In genomic region chr6:72691298-72691697, GRCh38 we compare ENCODE assay signal across 19 cellular contexts.
"Had no signal": no experiment of that assay in that cellular context is flagged by ENCODE, and none has a peak within 500 bp of the region (broad histone marks: within the 10 kb centered on the region; RNA-seq: fewer than 3 reads in every experiment).

No MANE protein-coding gene starts in this region.

- H3K4me1 ChIP-seq: heart left ventricle, pancreas, stomach, transverse colon had no signal

- H3K36me3 ChIP-seq: heart left ventricle, pancreas, stomach, thoracic aorta, transverse colon had no signal

- H3K27me3 ChIP-seq: heart left ventricle, pancreas, stomach, transverse colon had no signal

- DNase-seq: effector CD4-positive, alpha-beta T cell; endodermal cell; heart left ventricle; hippocampal formation; left colon; left ventricle myocardium superior; mesendoderm; naive B cell; occipital lobe; pancreas; right cardiac atrium; small intestine; stimulated activated CD4-positive, alpha-beta T cell treated with anti-CD3 and anti-CD28 coated beads, Interleukin-12 subunit alpha, Interleukin-12 subunit beta, amount 100 ng/mL, for 4 hours; stimulated activated naive CD4-positive, alpha-beta T cell; stomach; substantia nigra; transverse colon had no signal

- H3K9me3 ChIP-seq: heart left ventricle, pancreas, stomach, thoracic aorta, transverse colon had no signal

- H3K4me3 ChIP-seq: heart left ventricle, lung, pancreas, stomach, thoracic aorta, transverse colon had no signal

- H3K27ac ChIP-seq: heart left ventricle, pancreas, stomach, thoracic aorta, transverse colon had no signal

- ATAC-seq: heart left ventricle, left colon, left ventricle myocardium superior, pancreas, right cardiac atrium had no signal
